ENCODE assay signal across 12 cellular contexts in genomic region chr4:184309241-184310170, GRCh38.
DNase-seq lines count a peak whose midpoint lies in the region; ATAC-seq and TF ChIP-seq lines count a peak whose summit lies in the region.
"Had no signal": no experiment of that assay in that cellular context is flagged by ENCODE, and none has a peak within 500 bp of the region (broad histone marks: within the 10 kb centered on the region; RNA-seq: fewer than 3 reads in every experiment).

No MANE protein-coding gene starts in this region.

- no peaks in the 10 kb centered on the region for H3K27me3 Mint-ChIP-seq in CD8-positive, alpha-beta memory T cell
- no peaks in the 10 kb centered on the region for H3K27me3 Mint-ChIP-seq in activated naive CD4-positive, alpha-beta T cell treated with anti-CD3 and anti-CD28 coated beads, Interleukin-2, amount 50 U/mL, for 24 hours

- POLR2A ChIA-PET in CD8-positive, alpha-beta memory T cell (lab: Charles Lee) = no interaction called here

- no peak overlapping the region for H3K4me3 ChIP-seq in CD8-positive, alpha-beta memory T cell (ENCODE audit: low read length)
- no peak overlapping the region for H3K4me3 ChIP-seq in lower lobe of right lung
- H3K4me3 ChIP-seq in BE2C (ENCODE audit: low read depth, low read length) = no peak overlapping the region
- H3K4me3 ChIP-seq: BLaER1, lung had no signal

- peak overlapping the region in 5 of 8 donors; percentile 5 to 86 (median 75) for H3K27ac Mint-ChIP-seq in CD8-positive, alpha-beta memory T cell
- peak overlapping the region; percentile 3 for H3K27ac Mint-ChIP-seq in activated naive CD4-positive, alpha-beta T cell treated with anti-CD3 and anti-CD28 coated beads, Interleukin-2, amount 50 U/mL, for 24 hours

- H3K36me3 Mint-ChIP-seq in CD8-positive, alpha-beta memory T cell = peaks cover 0 to 3% (median 0%) of the 10 kb centered on the region in 3 donors
- peaks cover 1% of the 10 kb centered on the region for H3K36me3 Mint-ChIP-seq in activated naive CD4-positive, alpha-beta T cell treated with anti-CD3 and anti-CD28 coated beads, Interleukin-2, amount 50 U/mL, for 24 hours

- no peaks in the 10 kb centered on the region for H3K36me3 ChIP-seq in CD8-positive, alpha-beta memory T cell (ENCODE audit: insufficient read depth, low read length)
- no peaks in the 10 kb centered on the region for H3K36me3 ChIP-seq in lower lobe of right lung
- H3K36me3 ChIP-seq in BE2C = no peaks in the 10 kb centered on the region
- H3K36me3 ChIP-seq: BLaER1 had no signal

- H3K4me1 Mint-ChIP-seq in CD8-positive, alpha-beta memory T cell = peaks cover 18 to 26% (median 20%) of the 10 kb centered on the region in 3 donors
- H3K4me1 Mint-ChIP-seq in activated naive CD4-positive, alpha-beta T cell treated with anti-CD3 and anti-CD28 coated beads, Interleukin-2, amount 50 U/mL, for 24 hours = peaks cover 22% of the 10 kb centered on the region

- intact Hi-C loops in lower lobe of right lung (cut with DNase I) = no loop called here

- TF ChIP-seq CTCF in lower lobe of right lung (IDR thresholded peaks at IDR 0.05) = no peak
- no peak for TF ChIP-seq CTCF in BE2C (IDR thresholded peaks at IDR 0.05; ENCODE audit: low read depth, low read length)

- peak overlapping the region in 2 of 7 donors; percentile 3 to 9 for H3K4me3 Mint-ChIP-seq in CD8-positive, alpha-beta memory T cell
- H3K4me3 Mint-ChIP-seq in activated naive CD4-positive, alpha-beta T cell treated with anti-CD3 and anti-CD28 coated beads, Interleukin-2, amount 50 U/mL, for 24 hours = no peak overlapping the region

- no peak overlapping the region for H3K27ac ChIP-seq in CD8-positive, alpha-beta memory T cell (ENCODE audit: low read depth, low read length)
- H3K27ac ChIP-seq in lower lobe of right lung = no peak overlapping the region
- H3K27ac ChIP-seq: BLaER1 had no signal

- H3K4me1 ChIP-seq in CD8-positive, alpha-beta memory T cell (ENCODE audit: insufficient read depth, low read length) = peaks cover 15% of the 10 kb centered on the region
- H3K4me1 ChIP-seq in lower lobe of right lung (no peaks in the 10 kb centered on the region), BE2C (no peaks in the 10 kb centered on the region)

- DNase-seq in CD8-positive, alpha-beta memory T cell = no peak
- DNase-seq in SW480 (ENCODE audit: low spot score) = peak; percentile 57
- peak; percentile 69 for DNase-seq in stimulated activated CD4-positive, alpha-beta T cell treated with anti-CD3 and anti-CD28 coated beads, Interleukin-15, amount 100 ng/mL, for 24 hours
- no peak for DNase-seq in lower lobe of right lung
- DNase-seq in BE2C = no peak
- DNase-seq: EL, RPMI8226 had no signal

- H3K27me3 ChIP-seq in CD8-positive, alpha-beta memory T cell (ENCODE audit: insufficient read depth, low read length, poor library complexity, severe bottlenecking) = no peaks in the 10 kb centered on the region
- H3K27me3 ChIP-seq in lower lobe of right lung (ENCODE audit: low read depth) (no peaks in the 10 kb centered on the region), BE2C (no peaks in the 10 kb centered on the region)
- H3K27me3 ChIP-seq: BLaER1 had no signal

- no peak for ATAC-seq in HG03460 (IDR thresholded peaks at IDR 0.05; ENCODE audit: unreplicated experiment)
- ATAC-seq in lower lobe of right lung = no peak
- no peak for ATAC-seq in HG02759 (IDR thresholded peaks at IDR 0.05; ENCODE audit: unreplicated experiment)

- H3K9me3 ChIP-seq in CD8-positive, alpha-beta memory T cell (ENCODE audit: low read length) = no peaks in the 10 kb centered on the region
- peaks cover 2% of the 10 kb centered on the region for H3K9me3 ChIP-seq in lower lobe of right lung
- no peaks in the 10 kb centered on the region for H3K9me3 ChIP-seq in BE2C

- CTCF ChIA-PET in CD8-positive, alpha-beta memory T cell (lab: Charles Lee) = interaction anchor here (2.7 kb wide), 1 partner anchor 45 kb away, joined by 15 read pairs; no protein-coding TSS in a partner anchor

- no peaks in the 10 kb centered on the region for H3K9me3 Mint-ChIP-seq in CD8-positive, alpha-beta memory T cell
- no peaks in the 10 kb centered on the region for H3K9me3 Mint-ChIP-seq in activated naive CD4-positive, alpha-beta T cell treated with anti-CD3 and anti-CD28 coated beads, Interleukin-2, amount 50 U/mL, for 24 hours

Comparison
In these comparisons a context has a peak if more than half of its experiments do, and no peak if none do; other contexts are left out.
1. DNase-seq: peak in SW480 (single experiment) and stimulated activated CD4-positive, alpha-beta T cell treated with anti-CD3 and anti-CD28 coated beads, Interleukin-15, amount 100 ng/mL, for 24 hours (single experiment); none in CD8-positive, alpha-beta memory T cell (0 of 5), lower lobe of right lung (single experiment) and BE2C (single experiment).